ENCODE assay signal across 1 cellular context in genomic region chr10:17162828-17163227, GRCh38.
TF ChIP-seq lines count a peak whose summit lies in the region.

No MANE protein-coding gene starts in this region.

TF ChIP-seq in IMR-90, 13 proteins besides CTCF, POLR2A, EP300 and RAD21:
- TF ChIP-seq MAFK (IDR thresholded peaks at IDR 0.05; ENCODE audit: low read depth, low read length) (no peak), USF2 (IDR thresholded peaks at IDR 0.05; ENCODE audit: low read depth, low read length) (no peak), RFX5 (IDR thresholded peaks at IDR 0.05; ENCODE audit: low read depth, low read length) (no peak)
